ENCODE assay signal across 12 cellular contexts in genomic region chr9:33860200-33860871, GRCh38. TPM values are rescaled to one million over a fixed set of nuclear protein-coding genes. Genes with fewer than 3 reads are reported as not detected.
DNase-seq lines count a peak whose midpoint lies in the region; ATAC-seq and TF ChIP-seq lines count a peak whose summit lies in the region.
"Had no signal": no experiment of that assay in that cellular context is flagged by ENCODE, and none has a peak within 500 bp of the region (broad histone marks: within the 10 kb centered on the region; RNA-seq: fewer than 3 reads in every experiment).

No MANE protein-coding gene starts in this region.

- TF ChIP-seq CTCF in PC-3 (conservative IDR thresholded peaks at IDR 0.05; ENCODE audit: low read depth, low read length) (peak; percentile 20; the same call in 1 of the 2 replicates), endothelial cell (IDR thresholded peaks at IDR 0.05; ENCODE audit: unreplicated experiment) (peak; percentile 15), progenitor cell of endocrine pancreas (IDR thresholded peaks at IDR 0.05; ENCODE audit: unreplicated experiment) (peak; percentile 16)

- CTCF ChIA-PET in PC-3 (lab: Charles Lee): no interaction called here

- no peak overlapping the region for H3K4me2 ChIP-seq in PC-3 (ENCODE audit: low read length)

- no peak overlapping the region for H3K4me3 Mint-ChIP-seq in activated CD4-positive, alpha-beta T cell treated with anti-CD3 and anti-CD28 coated beads, Interleukin-2, amount 10 ng/mL, durations not matched to agents 24 days and 14 days
- no peak overlapping the region for H3K4me3 Mint-ChIP-seq in endothelial cell (ENCODE audit: unreplicated experiment)
- no peak overlapping the region for H3K4me3 Mint-ChIP-seq in progenitor cell of endocrine pancreas (ENCODE audit: low read depth)
- H3K4me3 Mint-ChIP-seq: activated CD4-positive, alpha-beta T cell treated with anti-CD3 and anti-CD28 coated beads, Interleukin-2, amount 10 ng/mL, durations not matched to agents 7 days and 5 days had no signal

- H3K27me3 ChIP-seq in PC-3 (ENCODE audit: low read length): no peaks in the 10 kb centered on the region

- peaks cover 96% of the 10 kb centered on the region for H3K79me2 ChIP-seq in PC-3 (ENCODE audit: low read length)

- H3K27ac ChIP-seq in PC-3 (ENCODE audit: low read length): no peak overlapping the region

- no peaks in the 10 kb centered on the region for H3K4me1 ChIP-seq in PC-3 (ENCODE audit: insufficient read depth, low read length)

- peaks cover 11% of the 10 kb centered on the region for H3K4me1 Mint-ChIP-seq in activated CD4-positive, alpha-beta T cell treated with anti-CD3 and anti-CD28 coated beads, Interleukin-2, amount 10 ng/mL, durations not matched to agents 24 days and 14 days
- H3K4me1 Mint-ChIP-seq in endothelial cell (ENCODE audit: unreplicated experiment): peaks cover 6% of the 10 kb centered on the region
- H3K4me1 Mint-ChIP-seq in progenitor cell of endocrine pancreas (ENCODE audit: low read depth): peaks cover 26% of the 10 kb centered on the region

- peak overlapping the region; percentile 54 for H3K27ac Mint-ChIP-seq in activated CD4-positive, alpha-beta T cell treated with anti-CD3 and anti-CD28 coated beads, Interleukin-2, amount 10 ng/mL, durations not matched to agents 24 days and 14 days
- H3K27ac Mint-ChIP-seq in endothelial cell (ENCODE audit: unreplicated experiment) (peak overlapping the region; percentile 32), progenitor cell of endocrine pancreas (peak overlapping the region; percentile 55)
- H3K27ac Mint-ChIP-seq: activated CD4-positive, alpha-beta T cell treated with anti-CD3 and anti-CD28 coated beads, Interleukin-2, amount 10 ng/mL, durations not matched to agents 7 days and 5 days had no signal

- BruUV-seq in PC-3 (replicated peaks; lab: Mats Ljungman, UMichigan): no TSS peak

- H3K9me2 ChIP-seq in PC-3 (replicated peaks; ENCODE audit: low read length): no peaks in the 10 kb centered on the region

- H3K9ac ChIP-seq in PC-3 (ENCODE audit: low read length): no peak overlapping the region

- no peak for DNase-seq in activated CD4-positive, alpha-beta T cell treated with anti-CD3 and anti-CD28 coated beads, Interleukin-2, amount 10 ng/mL, durations not matched to agents 24 days and 14 days
- DNase-seq in activated CD4-positive, alpha-beta T cell treated with anti-CD3 and anti-CD28 coated beads, Interleukin-2, amount 50 U/mL, for 4 hours: no peak
- DNase-seq in PC-3 (no peak), endothelial cell (ENCODE audit: low spot score) (no peak), progenitor cell of endocrine pancreas (ENCODE audit: low spot score, unreplicated experiment) (no peak), NCI-H526 treated with DMSO at 0.1 percent for 48 hours (lab: John Stamatoyannopoulos, UW) (no peak), NCI-H446 treated with DMSO at 0.1 percent for 48 hours (lab: John Stamatoyannopoulos, UW) (no peak)
- no peak for DNase-seq in stimulated activated CD4-positive, alpha-beta T cell treated with anti-CD3 and anti-CD28 coated beads, Interleukin-4, amount 100 ng/mL, for 4 hours
- DNase-seq: activated CD4-positive, alpha-beta T cell treated with anti-CD3 and anti-CD28 coated beads, Interleukin-2, amount 10 ng/mL, durations not matched to agents 7 days and 5 days; activated naive CD4-positive, alpha-beta T cell treated with anti-CD3 and anti-CD28 coated beads, Interleukin-2, amount 50 U/mL, for 16 hours; HCEC 1CT; NCI-H524 had no signal

- H3F3A ChIP-seq in PC-3 (ENCODE audit: low read length, unreplicated experiment): no peaks in the 10 kb centered on the region

- no peaks in the 10 kb centered on the region for H3K9me3 ChIP-seq in PC-3 (ENCODE audit: low read length)

- no peak overlapping the region for H3K4me3 ChIP-seq in PC-3 (ENCODE audit: low read length)

- no peak overlapping the region for H2AFZ ChIP-seq in PC-3 (ENCODE audit: low read length)

- ATAC-seq in PC-3: peak; percentile 35; the same call in 1 of the 2 replicates

- H3K27me3 Mint-ChIP-seq in activated CD4-positive, alpha-beta T cell treated with anti-CD3 and anti-CD28 coated beads, Interleukin-2, amount 10 ng/mL, durations not matched to agents 24 days and 14 days: no peaks in the 10 kb centered on the region
- no peaks in the 10 kb centered on the region for H3K27me3 Mint-ChIP-seq in endothelial cell (ENCODE audit: unreplicated experiment)
- no peaks in the 10 kb centered on the region for H3K27me3 Mint-ChIP-seq in progenitor cell of endocrine pancreas
- H3K27me3 Mint-ChIP-seq: activated CD4-positive, alpha-beta T cell treated with anti-CD3 and anti-CD28 coated beads, Interleukin-2, amount 10 ng/mL, durations not matched to agents 7 days and 5 days had no signal

- H4K20me1 ChIP-seq in PC-3 (ENCODE audit: low read length): peaks cover 8% of the 10 kb centered on the region; the same call in 1 of the 2 replicates

- no peaks in the 10 kb centered on the region for H3K9me3 Mint-ChIP-seq in activated CD4-positive, alpha-beta T cell treated with anti-CD3 and anti-CD28 coated beads, Interleukin-2, amount 10 ng/mL, durations not matched to agents 24 days and 14 days
- H3K9me3 Mint-ChIP-seq in endothelial cell (ENCODE audit: unreplicated experiment) (no peaks in the 10 kb centered on the region), progenitor cell of endocrine pancreas (ENCODE audit: low read depth) (no peaks in the 10 kb centered on the region)
- H3K9me3 Mint-ChIP-seq: activated CD4-positive, alpha-beta T cell treated with anti-CD3 and anti-CD28 coated beads, Interleukin-2, amount 10 ng/mL, durations not matched to agents 7 days and 5 days had no signal

- POLR2A ChIA-PET in PC-3 (lab: Charles Lee; ENCODE audit: unreplicated experiment): no interaction called here

- H3K36me3 ChIP-seq in PC-3 (ENCODE audit: low read depth, low read length): peaks cover 3% of the 10 kb centered on the region; the same call in 1 of the 2 replicates

- H3K36me3 Mint-ChIP-seq in activated CD4-positive, alpha-beta T cell treated with anti-CD3 and anti-CD28 coated beads, Interleukin-2, amount 10 ng/mL, durations not matched to agents 24 days and 14 days (ENCODE audit: low read depth): peaks cover 17% of the 10 kb centered on the region
- H3K36me3 Mint-ChIP-seq in endothelial cell (ENCODE audit: low read depth, unreplicated experiment): no peaks in the 10 kb centered on the region
- H3K36me3 Mint-ChIP-seq in progenitor cell of endocrine pancreas (ENCODE audit: insufficient read depth): peaks cover 9% of the 10 kb centered on the region

- intact Hi-C loops in activated CD4-positive, alpha-beta T cell treated with anti-CD3 and anti-CD28 coated beads, Interleukin-2, amount 10 ng/mL, durations not matched to agents 24 days and 14 days (cut with micrococcal nuclease): no loop called here
- intact Hi-C loops in PC-3 (cut with micrococcal nuclease): no loop called here

RNA-seq across cellular contexts. Expression of gene UBE2R2, which starts 43.4 kb away (rescaled TPM):
- 41.6 and 41.9 TPM in 2 replicates for total RNA-seq in activated CD4-positive, alpha-beta T cell treated with anti-CD3 and anti-CD28 coated beads, Interleukin-2, amount 10 ng/mL, durations not matched to agents 24 days and 14 days
- total RNA-seq in PC-3 (2014; rRNA removed) (18.4 and 20.9 TPM in 2 replicates), endothelial cell (ENCODE audit: unreplicated experiment) (57.7 TPM), progenitor cell of endocrine pancreas (72.0 and 72.8 TPM in 2 replicates)
